In the genomic region with DNA sequence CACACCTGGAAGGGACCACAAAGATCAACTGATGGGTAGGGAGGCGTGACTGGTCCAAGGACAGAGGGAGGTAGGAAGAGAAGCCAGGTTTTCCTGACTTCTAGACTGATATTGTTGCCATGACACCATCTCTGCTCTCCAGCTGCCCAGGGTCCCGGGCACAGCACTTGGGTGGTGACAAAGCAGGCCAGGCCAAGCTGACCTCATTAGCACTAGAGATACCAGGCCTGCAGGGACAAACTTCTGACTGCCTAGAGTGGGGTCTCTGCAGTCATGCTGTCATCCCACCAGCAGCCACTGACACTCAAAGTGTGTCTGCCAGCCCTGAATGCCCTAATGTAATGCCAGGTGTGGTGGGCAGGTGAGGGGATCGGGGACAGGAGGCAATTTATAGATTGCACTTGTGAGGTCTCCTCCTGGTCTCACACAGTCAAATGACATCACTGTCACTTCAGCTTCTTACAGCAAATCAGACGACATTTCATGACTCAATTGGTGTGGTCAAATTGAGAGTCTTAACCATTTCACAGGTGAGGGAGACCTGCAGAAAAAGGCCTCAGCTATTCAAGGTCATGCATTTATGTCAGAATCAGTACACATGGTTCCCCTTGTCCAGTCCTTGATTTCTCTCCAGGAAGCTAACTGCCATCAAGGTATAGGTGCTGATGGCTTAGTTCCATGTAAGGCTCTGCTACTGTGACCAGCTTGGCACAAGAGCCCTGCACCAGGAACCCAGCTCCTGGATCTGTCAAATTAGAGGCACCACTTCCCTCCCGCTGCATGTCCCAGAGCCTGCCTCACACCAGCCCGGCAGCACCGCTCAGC, we compare ENCODE assay signal across 1 cellular context.
TF ChIP-seq lines count a peak whose summit lies in the region.

No MANE protein-coding gene starts in this region.

TF ChIP-seq in K562, 482 proteins besides CTCF, POLR2A, EP300 and RAD21:
- TF ChIP-seq GABPB1 (CRISPR knock-in tag; IDR thresholded peaks at IDR 0.05) (peak; percentile 12; the same call in 1 of the 2 replicates), FOXK1 (CRISPR knock-in tag; IDR thresholded peaks at IDR 0.05; ENCODE audit: borderline replicate concordance) (0 out of 2 replicates have a peak, but pooled peaks have one; percentile 24), MTA1 (IDR thresholded peaks at IDR 0.05; ENCODE audit: borderline replicate concordance) (no peak)
- TF ChIP-seq, protein P1, sequence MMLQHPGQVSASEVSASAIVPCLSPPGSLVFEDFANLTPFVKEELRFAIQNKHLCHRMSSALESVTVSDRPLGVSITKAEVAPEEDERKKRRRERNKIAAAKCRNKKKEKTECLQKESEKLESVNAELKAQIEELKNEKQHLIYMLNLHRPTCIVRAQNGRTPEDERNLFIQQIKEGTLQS (IDR thresholded peaks at IDR 0.05): 0 out of 2 replicates have a peak, but pooled peaks have one; percentile 7
- TF ChIP-seq, protein P1 (CRISPR knock-in tag; conservative IDR thresholded peaks at IDR 0.05): no peak
